In the genomic region with DNA sequence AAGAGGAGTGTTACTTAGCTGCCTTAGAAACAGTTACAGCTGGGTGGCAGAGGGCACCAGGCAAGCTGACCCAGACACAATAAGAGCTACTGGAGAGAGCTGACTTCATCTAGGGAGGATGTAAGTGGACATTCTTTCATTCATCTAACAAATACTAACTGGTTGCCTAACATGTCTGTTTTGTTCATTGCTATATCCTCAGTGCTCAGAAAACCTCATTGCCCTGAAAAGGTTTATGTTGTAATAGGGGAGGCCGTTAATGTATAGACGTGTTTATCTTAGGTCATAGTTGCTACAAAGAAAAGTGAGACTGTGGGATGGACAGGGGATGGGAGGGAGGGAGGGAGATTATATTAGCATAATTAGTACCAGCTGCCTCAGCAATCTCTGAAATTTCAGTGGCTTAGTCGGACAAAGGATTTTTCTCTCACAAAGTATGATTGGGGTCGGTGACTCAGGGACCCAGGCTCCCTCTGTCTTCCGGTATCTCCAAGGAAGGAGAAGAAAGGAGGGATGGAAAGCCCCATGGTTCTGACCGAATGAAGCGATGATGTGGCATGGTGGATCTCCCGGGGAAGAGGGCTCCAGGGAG, we compare ENCODE assay signal across 12 cellular contexts. TPM values are rescaled to one million over a fixed set of nuclear protein-coding genes. Genes with fewer than 3 reads are reported as not detected.
DNase-seq lines count a peak whose midpoint lies in the region; TF ChIP-seq lines count a peak whose summit lies in the region.
"Had no signal": no experiment of that assay in that cellular context is flagged by ENCODE, and none has a peak within 500 bp of the region (broad histone marks: within the 10 kb centered on the region; RNA-seq: fewer than 3 reads in every experiment).

No MANE protein-coding gene starts in this region.

- H3K4me3 ChIP-seq in fibroblast of pulmonary artery (replicated peaks; ENCODE audit: low read depth, low read length) = no peak overlapping the region
- H3K4me3 ChIP-seq in skeletal muscle cell (ENCODE audit: low read depth, low read length) = no peak overlapping the region
- H3K4me3 ChIP-seq: hepatocyte, right atrium auricular region had no signal

- DNase-seq in EL (peak; percentile 86), RPMI7951 (ENCODE audit: low read depth) (peak; percentile 88), fibroblast of pulmonary artery (ENCODE audit: low read depth) (peak; percentile 63), skeletal muscle cell (ENCODE audit: low read depth) (peak; percentile 73), activated gamma-delta T cell treated with Interleukin-2 at 50 U/mL for 16 hours (no peak), hepatic stellate cell (ENCODE audit: low spot score) (no peak)
- no peak for DNase-seq in stimulated activated CD4-positive, alpha-beta T cell treated with anti-CD3 and anti-CD28 coated beads, Interleukin-2, amount 100 ng/mL, for 24 hours
- DNase-seq: activated CD8-positive, alpha-beta memory T cell treated with anti-CD3 and anti-CD28 coated beads, Interleukin-2, amount 10 ng/mL, durations not matched to agents 7 days and 5 days; mammary epithelial cell; NCI-H1048 had no signal

- no peak for TF ChIP-seq CTCF in fibroblast of pulmonary artery (IDR thresholded peaks at IDR 0.05; ENCODE audit: low read length, missing control alignments)

RNA-seq across cellular contexts. Expression of gene SNX18, which starts 2.6 kb away (rescaled TPM):
- total RNA-seq in RPMI7951 (2014; rRNA removed; shearing (Covaris generic)) = 9.5 and 13.7 TPM in 2 replicates

RNA-seq across cellular contexts. Expression of gene HSPB3, which starts 59.4 kb away (rescaled TPM):
- total RNA-seq in RPMI7951 (2014; rRNA removed; shearing (Covaris generic)) = 3.1 and 3.4 TPM in 2 replicates
- total RNA-seq: activated CD8-positive, alpha-beta memory T cell treated with anti-CD3 and anti-CD28 coated beads, Interleukin-2, amount 10 ng/mL, durations not matched to agents 7 days and 5 days; mammary epithelial cell had no signal

Comparison
In these comparisons a context has a peak if more than half of its experiments do, and no peak if none do; other contexts are left out.
1. DNase-seq: peak in EL (single experiment), RPMI7951 (single experiment), fibroblast of pulmonary artery (single experiment) and skeletal muscle cell (single experiment); none in stimulated activated CD4-positive, alpha-beta T cell treated with anti-CD3 and anti-CD28 coated beads, Interleukin-2, amount 100 ng/mL, for 24 hours (0 of 2), activated gamma-delta T cell treated with Interleukin-2 at 50 U/mL for 16 hours (single experiment) and hepatic stellate cell (single experiment).